ENCODE assay signal across 11 cellular contexts in genomic region chr14:89331398-89331797, GRCh38.
A peak's percentile ranks its signal among the peaks of the same experiment; 100 is the strongest.
DNase-seq lines count a peak whose midpoint lies in the region; ATAC-seq and TF ChIP-seq lines count a peak whose summit lies in the region.
"Had no signal": no experiment of that assay in that cellular context is flagged by ENCODE, and none has a peak within 500 bp of the region (broad histone marks: within the 10 kb centered on the region; RNA-seq: fewer than 3 reads in every experiment).

No MANE protein-coding gene starts in this region.

- no peak overlapping the region for H3K9ac ChIP-seq in BLaER1
- no peak overlapping the region for H3K9ac ChIP-seq in PC-3 (ENCODE audit: low read length)

- intact Hi-C loops in PC-3 (cut with micrococcal nuclease), result no loop called here
- intact Hi-C loops in Right ventricle myocardium inferior (cut with DNase I), result no loop called here

- H3K9me2 ChIP-seq in PC-3 (replicated peaks; ENCODE audit: low read length), result no peaks in the 10 kb centered on the region

- ATAC-seq in GM19324 (IDR thresholded peaks at IDR 0.05; ENCODE audit: low FRiP score, unreplicated experiment), result peak; percentile 76
- peak; percentile 75 for ATAC-seq in HG02763 (IDR thresholded peaks at IDR 0.05; ENCODE audit: unreplicated experiment)
- peak; percentile 81 for ATAC-seq in HG03521 (IDR thresholded peaks at IDR 0.05; ENCODE audit: unreplicated experiment)
- no peak for ATAC-seq in left lobe of liver
- ATAC-seq in PC-3, result no peak
- no peak for ATAC-seq in Right ventricle myocardium inferior

- no peak overlapping the region for H2AFZ ChIP-seq in PC-3 (ENCODE audit: low read length)

- H3K9me3 ChIP-seq in BLaER1, result no peaks in the 10 kb centered on the region; the same call in 1 of the 2 replicates
- no peaks in the 10 kb centered on the region for H3K9me3 ChIP-seq in PC-3 (ENCODE audit: low read length)
- H3K9me3 ChIP-seq: colonic mucosa had no signal

- H3K27me3 ChIP-seq in BLaER1 (no peaks in the 10 kb centered on the region), PC-3 (ENCODE audit: low read length) (no peaks in the 10 kb centered on the region)
- H3K27me3 ChIP-seq: colonic mucosa had no signal

- H3K27ac ChIP-seq in BLaER1 (no peak overlapping the region), PC-3 (ENCODE audit: low read length) (no peak overlapping the region)
- H3K27ac ChIP-seq: colonic mucosa had no signal

- TF ChIP-seq CTCF in PC-3 (conservative IDR thresholded peaks at IDR 0.05; ENCODE audit: low read depth, low read length), result no peak

- BruUV-seq in PC-3 (replicated peaks; lab: Mats Ljungman, UMichigan), result no TSS peak

- CTCF ChIA-PET in PC-3 (lab: Charles Lee), result no interaction called here

- H3K36me3 ChIP-seq in BLaER1 (peaks cover 64% of the 10 kb centered on the region), PC-3 (ENCODE audit: low read depth, low read length) (no peaks in the 10 kb centered on the region)
- H3K36me3 ChIP-seq: colonic mucosa had no signal

- DNase-seq in left lobe of liver (ENCODE audit: low spot score) (no peak), PC-3 (no peak), DMS153 (lab: John Stamatoyannopoulos, UW) (no peak), Right ventricle myocardium inferior (ENCODE audit: missing footprints) (no peak)
- DNase-seq: colonic mucosa, head of caudate nucleus, NCI-H510A had no signal

- POLR2A ChIA-PET in PC-3 (lab: Charles Lee; ENCODE audit: unreplicated experiment), result no interaction called here

- H3K4me3 ChIP-seq in BLaER1 (no peak overlapping the region), PC-3 (ENCODE audit: low read length) (no peak overlapping the region)
- H3K4me3 ChIP-seq: colonic mucosa had no signal

- no peaks in the 10 kb centered on the region for H3K79me2 ChIP-seq in PC-3 (ENCODE audit: low read length)

- H3K4me2 ChIP-seq in BLaER1 (peak overlapping the region; percentile 4; the same call in 1 of the 2 replicates), PC-3 (ENCODE audit: low read length) (no peak overlapping the region)

- peaks cover 19% of the 10 kb centered on the region for H3K4me1 ChIP-seq in BLaER1
- H3K4me1 ChIP-seq in PC-3 (ENCODE audit: insufficient read depth, low read length), result peaks cover 22% of the 10 kb centered on the region
- H3K4me1 ChIP-seq: colonic mucosa had no signal

- H3F3A ChIP-seq in PC-3 (ENCODE audit: low read length, unreplicated experiment), result no peaks in the 10 kb centered on the region

- H4K20me1 ChIP-seq in BLaER1, result peaks cover 31% of the 10 kb centered on the region
- H4K20me1 ChIP-seq in PC-3 (ENCODE audit: low read length), result no peaks in the 10 kb centered on the region

Comparison
In these comparisons a context has a peak if more than half of its experiments do, and no peak if none do; other contexts are left out.
1. ATAC-seq: peak in GM19324 (single experiment), HG02763 (single experiment) and HG03521 (single experiment); none in left lobe of liver (single experiment), PC-3 (single experiment) and Right ventricle myocardium inferior (single experiment).